Comparison of ENCODE assay signal across 8 cellular contexts in genomic region chr12:108731105-108731865, GRCh38. TPM values are rescaled to one million over a fixed set of nuclear protein-coding genes. Genes with fewer than 3 reads are reported as not detected.
A peak's percentile ranks its signal among the peaks of the same experiment; 100 is the strongest.
DNase-seq lines count a peak whose midpoint lies in the region; ATAC-seq and TF ChIP-seq lines count a peak whose summit lies in the region.

CORO1C (minus strand) TSS chr12:108731518; CDS start chr12:108701318, 30,200 bp downstream.

- peak; percentile 99 for DNase-seq in NCI-H1417 (lab: John Stamatoyannopoulos, UW)
- DNase-seq in T-cell = peak; percentile 86 to 97 (median 92)
- peak; percentile 96 to 99 (median 98) for DNase-seq in adrenal gland
- peak; percentile 96 to 99 for DNase-seq in heart right ventricle
- peak; percentile 99 for DNase-seq in posterior vena cava (ENCODE audit: low spot score)
- peak; percentile 99 for DNase-seq in upper lobe of right lung

- no peaks in the 10 kb centered on the region for H3K27me3 Mint-ChIP-seq in T-cell

- CTCF ChIA-PET in T-cell (lab: Charles Lee) = interaction anchor here in 1 of 2 donors (2.0 kb wide), 1 partner anchor 67 kb away, joined by 6 read pairs; no protein-coding TSS in a partner anchor

- H3K4me1 Mint-ChIP-seq in T-cell = peaks cover 25 to 33% (median 29%) of the 10 kb centered on the region in 3 donors

- no peaks in the 10 kb centered on the region for H3K9me3 ChIP-seq in adrenal gland (replicated peaks in 1 of 3)
- H3K9me3 ChIP-seq in heart right ventricle = no peaks in the 10 kb centered on the region
- no peaks in the 10 kb centered on the region for H3K9me3 ChIP-seq in upper lobe of right lung

- H3K36me3 ChIP-seq in adrenal gland (replicated peaks in 1 of 2) (no peaks in the 10 kb centered on the region), heart right ventricle (no peaks in the 10 kb centered on the region), upper lobe of right lung (no peaks in the 10 kb centered on the region)

- peak; percentile 95 to 97 for TF ChIP-seq POLR2A in adrenal gland (IDR thresholded peaks at IDR 0.05)

- intact Hi-C loops in adrenal gland (cut with DNase I) = loop anchor here (5.0 to 10.0 kb wide), 3 partner anchors 39 to 66 kb away; no protein-coding TSS in a partner anchor
- intact Hi-C loops in heart right ventricle (cut with DNase I) = loop anchor here (1.0 to 10.0 kb wide), 15 partner anchors 36 to 169 kb away; partner anchors contain the start of genes ISCU (in 2 of the 10), SART3 (in 2 of the 10) and SSH1 (in 2 of the 10)
- intact Hi-C loops in posterior vena cava (cut with DNase I) = loop anchor here in 1 of 2 donors (5.0 to 10.0 kb wide), 3 partner anchors 56 to 166 kb away; partner anchors contain the start of genes ISCU and SART3
- intact Hi-C loops in upper lobe of right lung (cut with DNase I) = no loop called here

- no peaks in the 10 kb centered on the region for H3K9me3 Mint-ChIP-seq in T-cell

- peak within 1 kb of the TSS; percentile 90 to 99 (median 90) for H3K4me3 Mint-ChIP-seq in T-cell

- H3K27ac Mint-ChIP-seq in T-cell = peak within 1 kb of the TSS; percentile 83 to 90

- H3K27me3 ChIP-seq in adrenal gland (no peaks in the 10 kb centered on the region), heart right ventricle (no peaks in the 10 kb centered on the region), upper lobe of right lung (no peaks in the 10 kb centered on the region)

- H3K4me3 ChIP-seq in GM12875 (ENCODE audit: low read depth, low read length) = peak within 1 kb of the TSS; percentile 92
- H3K4me3 ChIP-seq in adrenal gland = peak within 1 kb of the TSS; percentile 85 to 97 (median 92)
- peak within 1 kb of the TSS; percentile 76 to 98 (median 91) for H3K4me3 ChIP-seq in heart right ventricle
- peak within 1 kb of the TSS; percentile 83 for H3K4me3 ChIP-seq in upper lobe of right lung

- POLR2A ChIA-PET in T-cell (lab: Charles Lee) = no interaction called here

- WGBS in adrenal gland, 4 donors = 1% methylated on average over 33 to 85 of the region's 85 CpGs; no CpG with 5 or more reads in 1 of the 4 donors
- 1% methylated on average over 62 to 85 of the region's 85 CpGs for WGBS in heart right ventricle, 2 donors

- no peaks in the 10 kb centered on the region for H3K36me3 Mint-ChIP-seq in T-cell

- H3K4me1 ChIP-seq in adrenal gland (replicated peaks in 1 of 2) (peaks cover 0 to 25% of the 10 kb centered on the region in 2 donors), heart right ventricle (peaks cover 0 to 58% (median 27%) of the 10 kb centered on the region in 9 donors), upper lobe of right lung (peaks cover 14% of the 10 kb centered on the region)

- ATAC-seq in HG02763 (IDR thresholded peaks at IDR 0.05; ENCODE audit: unreplicated experiment) (peak; percentile 70), T-cell (replicated peaks in 1 of 4) (peak; percentile 84 to 86 (median 84)), heart right ventricle (peak; percentile 81 to 92 (median 88)), upper lobe of right lung (peak; percentile 93)

- TF ChIP-seq CTCF in GM12875 (IDR thresholded peaks at IDR 0.05; ENCODE audit: borderline replicate concordance, insufficient read depth, low read depth, low read length) (peak; percentile 94), adrenal gland (IDR thresholded peaks at IDR 0.05) (peak; percentile 55 to 97 (median 83)), heart right ventricle (IDR thresholded peaks at IDR 0.05) (peak; percentile 76 to 96 (median 93)), upper lobe of right lung (IDR thresholded peaks at IDR 0.05) (peak; percentile 81)

- H3K27ac ChIP-seq in adrenal gland (peak within 1 kb of the TSS; percentile 93 to 97 (median 93)), heart right ventricle (peak within 1 kb of the TSS; percentile 95 to 99 (median 98)), upper lobe of right lung (peak within 1 kb of the TSS; percentile 91)

RNA-seq across cellular contexts. Expression of gene CORO1C, which starts in this region (rescaled TPM):
- total RNA-seq in T-cell (10 to 100 TPM in 1 of 5 donors, 1 to 10 TPM in 4; 7.4 to 11.4 (median 8.7) TPM), adrenal gland (100 to 1,000 TPM in 2 of 8 donors, 10 to 100 TPM in 6; 57.3 to 124 (median 84.8) TPM), heart right ventricle (10 to 100 TPM; 50.2 to 88.6 (median 59.1) TPM), posterior vena cava (100 to 1,000 TPM; 361 to 548 TPM), upper lobe of right lung (257 TPM)
- polyA plus RNA-seq in adrenal gland (10 to 100 TPM; 17.4 to 57.1 (median 32.3) TPM), heart right ventricle (10 to 100 TPM; 25.5 to 34.5 TPM)

Comparison
In these comparisons a context has a peak if more than half of its experiments do, and no peak if none do; other contexts are left out.
1. Peak in every context shown above with its lines: DNase-seq, ATAC-seq, H3K4me3 ChIP-seq and H3K27ac ChIP-seq.
2. RNA of gene CORO1C (total RNA-seq): 361 to 548 TPM in posterior vena cava, 257 TPM in upper lobe of right lung (single experiment), 57.3 to 124 TPM in adrenal gland and 50.2 to 88.6 TPM in heart right ventricle; 7.4 to 11.4 TPM in T-cell; every median in the first group is over 4 times any median in the second.